ENCODE assay signal across 1 cellular context in the genomic region with DNA sequence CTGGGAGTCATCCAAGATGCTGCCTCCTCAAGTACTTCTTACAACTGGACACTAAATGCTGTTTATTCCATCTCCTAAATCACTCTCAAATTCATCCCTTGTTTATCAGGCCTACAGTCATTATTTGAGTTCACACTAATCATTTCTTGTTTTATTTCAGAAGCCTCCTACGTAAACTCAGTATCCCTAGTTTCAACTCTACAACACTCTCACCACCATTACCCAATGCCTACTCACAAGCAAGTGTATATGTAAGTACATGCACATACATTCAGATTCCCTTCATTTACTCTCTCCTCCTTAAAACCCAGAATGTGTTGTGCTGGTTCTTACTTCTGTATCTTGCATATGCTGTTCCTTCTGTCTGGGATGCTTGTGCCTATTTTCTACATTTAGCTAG.
TF ChIP-seq lines count a peak whose summit lies in the region.

No MANE protein-coding gene starts in this region.

TF ChIP-seq in GM12878, 131 proteins besides CTCF, POLR2A, EP300 and RAD21:
- TF ChIP-seq, protein P1, sequence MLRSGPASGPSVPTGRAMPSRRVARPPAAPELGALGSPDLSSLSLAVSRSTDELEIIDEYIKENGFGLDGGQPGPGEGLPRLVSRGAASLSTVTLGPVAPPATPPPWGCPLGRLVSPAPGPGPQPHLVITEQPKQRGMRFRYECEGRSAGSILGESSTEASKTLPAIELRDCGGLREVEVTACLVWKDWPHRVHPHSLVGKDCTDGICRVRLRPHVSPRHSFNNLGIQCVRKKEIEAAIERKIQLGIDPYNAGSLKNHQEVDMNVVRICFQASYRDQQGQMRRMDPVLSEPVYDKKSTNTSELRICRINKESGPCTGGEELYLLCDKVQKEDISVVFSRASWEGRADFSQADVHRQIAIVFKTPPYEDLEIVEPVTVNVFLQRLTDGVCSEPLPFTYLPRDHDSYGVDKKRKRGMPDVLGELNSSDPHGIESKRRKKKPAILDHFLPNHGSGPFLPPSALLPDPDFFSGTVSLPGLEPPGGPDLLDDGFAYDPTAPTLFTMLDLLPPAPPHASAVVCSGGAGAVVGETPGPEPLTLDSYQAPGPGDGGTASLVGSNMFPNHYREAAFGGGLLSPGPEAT (IDR thresholded peaks at IDR 0.05; ENCODE audit: low read depth): no peak
- TF ChIP-seq BMI1 (IDR thresholded peaks at IDR 0.05; ENCODE audit: borderline replicate concordance) (no peak), SPI1 (IDR thresholded peaks at IDR 0.05; ENCODE audit: borderline replicate concordance, insufficient read depth, low read depth, low read length) (no peak), YY1 (IDR thresholded peaks at IDR 0.05; ENCODE audit: low read depth, low read length) (no peak), ATF7 (IDR thresholded peaks at IDR 0.05; ENCODE audit: low read depth) (no peak), FOXM1 (IDR thresholded peaks at IDR 0.05; ENCODE audit: low read depth, low read length) (no peak), SP1 (IDR thresholded peaks at IDR 0.05; ENCODE audit: low read depth, low read length) (no peak), ZNF622 (IDR thresholded peaks at IDR 0.05) (no peak)
- TF ChIP-seq, protein P2, sequence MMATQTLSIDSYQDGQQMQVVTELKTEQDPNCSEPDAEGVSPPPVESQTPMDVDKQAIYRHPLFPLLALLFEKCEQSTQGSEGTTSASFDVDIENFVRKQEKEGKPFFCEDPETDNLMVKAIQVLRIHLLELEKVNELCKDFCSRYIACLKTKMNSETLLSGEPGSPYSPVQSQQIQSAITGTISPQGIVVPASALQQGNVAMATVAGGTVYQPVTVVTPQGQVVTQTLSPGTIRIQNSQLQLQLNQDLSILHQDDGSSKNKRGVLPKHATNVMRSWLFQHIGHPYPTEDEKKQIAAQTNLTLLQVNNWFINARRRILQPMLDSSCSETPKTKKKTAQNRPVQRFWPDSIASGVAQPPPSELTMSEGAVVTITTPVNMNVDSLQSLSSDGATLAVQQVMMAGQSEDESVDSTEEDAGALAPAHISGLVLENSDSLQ (IDR thresholded peaks at IDR 0.05): no peak
- TF ChIP-seq, protein P3, sequence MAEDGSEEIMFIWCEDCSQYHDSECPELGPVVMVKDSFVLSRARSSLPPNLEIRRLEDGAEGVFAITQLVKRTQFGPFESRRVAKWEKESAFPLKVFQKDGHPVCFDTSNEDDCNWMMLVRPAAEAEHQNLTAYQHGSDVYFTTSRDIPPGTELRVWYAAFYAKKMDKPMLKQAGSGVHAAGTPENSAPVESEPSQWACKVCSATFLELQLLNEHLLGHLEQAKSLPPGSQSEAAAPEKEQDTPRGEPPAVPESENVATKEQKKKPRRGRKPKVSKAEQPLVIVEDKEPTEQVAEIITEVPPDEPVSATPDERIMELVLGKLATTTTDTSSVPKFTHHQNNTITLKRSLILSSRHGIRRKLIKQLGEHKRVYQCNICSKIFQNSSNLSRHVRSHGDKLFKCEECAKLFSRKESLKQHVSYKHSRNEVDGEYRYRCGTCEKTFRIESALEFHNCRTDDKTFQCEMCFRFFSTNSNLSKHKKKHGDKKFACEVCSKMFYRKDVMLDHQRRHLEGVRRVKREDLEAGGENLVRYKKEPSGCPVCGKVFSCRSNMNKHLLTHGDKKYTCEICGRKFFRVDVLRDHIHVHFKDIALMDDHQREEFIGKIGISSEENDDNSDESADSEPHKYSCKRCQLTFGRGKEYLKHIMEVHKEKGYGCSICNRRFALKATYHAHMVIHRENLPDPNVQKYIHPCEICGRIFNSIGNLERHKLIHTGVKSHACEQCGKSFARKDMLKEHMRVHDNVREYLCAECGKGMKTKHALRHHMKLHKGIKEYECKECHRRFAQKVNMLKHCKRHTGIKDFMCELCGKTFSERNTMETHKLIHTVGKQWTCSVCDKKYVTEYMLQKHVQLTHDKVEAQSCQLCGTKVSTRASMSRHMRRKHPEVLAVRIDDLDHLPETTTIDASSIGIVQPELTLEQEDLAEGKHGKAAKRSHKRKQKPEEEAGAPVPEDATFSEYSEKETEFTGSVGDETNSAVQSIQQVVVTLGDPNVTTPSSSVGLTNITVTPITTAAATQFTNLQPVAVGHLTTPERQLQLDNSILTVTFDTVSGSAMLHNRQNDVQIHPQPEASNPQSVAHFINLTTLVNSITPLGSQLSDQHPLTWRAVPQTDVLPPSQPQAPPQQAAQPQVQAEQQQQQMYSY (CRISPR knock-in tag; IDR thresholded peaks at IDR 0.05): no peak
- TF ChIP-seq, protein P4, sequence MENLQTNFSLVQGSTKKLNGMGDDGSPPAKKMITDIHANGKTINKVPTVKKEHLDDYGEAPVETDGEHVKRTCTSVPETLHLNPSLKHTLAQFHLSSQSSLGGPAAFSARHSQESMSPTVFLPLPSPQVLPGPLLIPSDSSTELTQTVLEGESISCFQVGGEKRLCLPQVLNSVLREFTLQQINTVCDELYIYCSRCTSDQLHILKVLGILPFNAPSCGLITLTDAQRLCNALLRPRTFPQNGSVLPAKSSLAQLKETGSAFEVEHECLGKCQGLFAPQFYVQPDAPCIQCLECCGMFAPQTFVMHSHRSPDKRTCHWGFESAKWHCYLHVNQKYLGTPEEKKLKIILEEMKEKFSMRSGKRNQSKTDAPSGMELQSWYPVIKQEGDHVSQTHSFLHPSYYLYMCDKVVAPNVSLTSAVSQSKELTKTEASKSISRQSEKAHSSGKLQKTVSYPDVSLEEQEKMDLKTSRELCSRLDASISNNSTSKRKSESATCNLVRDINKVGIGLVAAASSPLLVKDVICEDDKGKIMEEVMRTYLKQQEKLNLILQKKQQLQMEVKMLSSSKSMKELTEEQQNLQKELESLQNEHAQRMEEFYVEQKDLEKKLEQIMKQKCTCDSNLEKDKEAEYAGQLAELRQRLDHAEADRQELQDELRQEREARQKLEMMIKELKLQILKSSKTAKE (IDR thresholded peaks at IDR 0.05; ENCODE audit: low read depth, poor library complexity, severe bottlenecking): no peak
